In the genomic region with DNA sequence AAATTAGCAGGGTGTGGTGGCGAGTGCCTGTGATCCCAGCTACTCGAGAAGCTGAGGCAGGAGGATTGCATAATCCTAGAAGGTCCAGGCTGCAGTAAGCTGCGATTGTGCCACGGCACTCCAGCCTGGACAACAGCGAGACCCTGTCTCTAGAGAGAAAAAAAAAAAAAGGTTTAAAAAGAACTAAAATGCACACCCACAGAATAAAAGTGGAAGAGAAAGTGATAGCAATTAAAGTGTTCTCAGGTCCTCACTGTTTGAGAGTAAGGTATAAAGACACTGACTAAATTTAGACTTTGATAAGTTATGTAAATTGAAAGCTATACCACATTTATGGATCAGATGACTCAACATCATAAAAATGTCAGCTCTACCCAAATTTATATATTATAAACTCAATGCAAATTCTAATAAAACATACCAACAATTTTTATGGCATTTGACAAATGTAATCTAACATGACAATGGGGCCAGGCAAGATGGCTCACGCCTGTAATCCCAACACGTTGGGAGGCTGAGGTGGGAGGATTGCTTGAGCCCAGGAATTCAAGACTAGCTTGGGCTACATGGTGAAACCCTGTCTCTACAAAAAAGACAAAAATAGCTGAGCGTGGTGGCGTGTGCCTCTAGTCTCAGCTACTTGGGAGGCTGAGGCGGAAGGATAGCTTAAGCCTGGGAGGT, we compare ENCODE assay signal across 11 cellular contexts. TPM values are rescaled to one million over a fixed set of nuclear protein-coding genes. Genes with fewer than 3 reads are reported as not detected.
DNase-seq lines count a peak whose midpoint lies in the region; ATAC-seq lines count a peak whose summit lies in the region.
"Had no signal": no experiment of that assay in that cellular context is flagged by ENCODE, and none has a peak within 500 bp of the region (broad histone marks: within the 10 kb centered on the region; RNA-seq: fewer than 3 reads in every experiment).

No MANE protein-coding gene starts in this region.

- peak; percentile 31 for DNase-seq in activated CD4-positive, alpha-beta T cell treated with anti-CD3 and anti-CD28 coated beads for 36 hours
- DNase-seq in activated CD4-positive, alpha-beta T cell treated with anti-CD3 and anti-CD28 coated beads, Interleukin-2, amount 50 U/mL, for 4 hours, result no peak
- DNase-seq in NCI-H1048 (lab: John Stamatoyannopoulos, UW) (no peak), foreskin melanocyte (no peak)
- DNase-seq: ACHN had no signal

- CTCF ChIA-PET in activated CD4-positive, alpha-beta T cell treated with anti-CD3 and anti-CD28 coated beads for 36 hours (lab: Charles Lee), result interaction anchor here (0.8 to 2.2 kb wide), 7 partner anchors 9 to 172 kb away, joined by 3 to 8 read pairs (median 3); no protein-coding TSS in a partner anchor

- no peaks in the 10 kb centered on the region for H3K27me3 Mint-ChIP-seq in activated CD4-positive, alpha-beta T cell treated with anti-CD3 and anti-CD28 coated beads for 36 hours
- H3K27me3 Mint-ChIP-seq in stimulated activated memory B cell treated with anti-CD40 and anti-IgM and Interleukin-4, amounts not matched to agents 10 μg/mL and 1 μg/mL and 100 μg/mL, for 72 hours, result no peaks in the 10 kb centered on the region

- peaks cover 93% of the 10 kb centered on the region for H3K4me1 Mint-ChIP-seq in activated CD4-positive, alpha-beta T cell treated with anti-CD3 and anti-CD28 coated beads for 36 hours
- H3K4me1 Mint-ChIP-seq in stimulated activated memory B cell treated with anti-CD40 and anti-IgM and Interleukin-4, amounts not matched to agents 10 μg/mL and 1 μg/mL and 100 μg/mL, for 72 hours, result peaks cover 88% of the 10 kb centered on the region

- H3K36me3 Mint-ChIP-seq in activated CD4-positive, alpha-beta T cell treated with anti-CD3 and anti-CD28 coated beads for 36 hours (ENCODE audit: low read depth), result peaks cover 30% of the 10 kb centered on the region
- H3K36me3 Mint-ChIP-seq in stimulated activated memory B cell treated with anti-CD40 and anti-IgM and Interleukin-4, amounts not matched to agents 10 μg/mL and 1 μg/mL and 100 μg/mL, for 72 hours, result peaks cover 27% of the 10 kb centered on the region

- intact Hi-C loops in activated CD4-positive, alpha-beta T cell treated with anti-CD3 and anti-CD28 coated beads for 36 hours (cut with DNase I, micrococcal nuclease), result loop anchor here in 1 of 2 experiments (2.0 to 10.0 kb wide), 2 partner anchors 283 to 729 kb away; no protein-coding TSS in a partner anchor

- H3K9me3 Mint-ChIP-seq in activated CD4-positive, alpha-beta T cell treated with anti-CD3 and anti-CD28 coated beads for 36 hours (ENCODE audit: low read depth), result no peaks in the 10 kb centered on the region
- no peaks in the 10 kb centered on the region for H3K9me3 Mint-ChIP-seq in stimulated activated memory B cell treated with anti-CD40 and anti-IgM and Interleukin-4, amounts not matched to agents 10 μg/mL and 1 μg/mL and 100 μg/mL, for 72 hours

- ATAC-seq in activated CD4-positive, alpha-beta T cell treated with anti-CD3 and anti-CD28 coated beads for 36 hours, result peak; percentile 34
- ATAC-seq in HG03571 (IDR thresholded peaks at IDR 0.05; ENCODE audit: unreplicated experiment) (peak; percentile 27), HG03342 (IDR thresholded peaks at IDR 0.05; ENCODE audit: unreplicated experiment) (no peak)
- ATAC-seq in stimulated activated memory B cell treated with anti-CD40 and anti-IgM and Interleukin-4, amounts not matched to agents 10 μg/mL and 1 μg/mL and 100 μg/mL, for 72 hours, result peak; percentile 34

- POLR2A ChIA-PET in activated CD4-positive, alpha-beta T cell treated with anti-CD3 and anti-CD28 coated beads for 36 hours (lab: Charles Lee), result interaction anchor here (0.6 to 5.1 kb wide), 9 partner anchors 8 to 129 kb away, joined by 3 to 77 read pairs (median 6); no protein-coding TSS in a partner anchor

- peak overlapping the region; percentile 98 for H3K27ac Mint-ChIP-seq in activated CD4-positive, alpha-beta T cell treated with anti-CD3 and anti-CD28 coated beads for 36 hours
- peak overlapping the region; percentile 95 for H3K27ac Mint-ChIP-seq in stimulated activated memory B cell treated with anti-CD40 and anti-IgM and Interleukin-4, amounts not matched to agents 10 μg/mL and 1 μg/mL and 100 μg/mL, for 72 hours

- peak overlapping the region; percentile 60 for H3K27ac ChIP-seq in angular gyrus (ENCODE audit: low read depth, low read length)

- peak overlapping the region; percentile 54 for H3K4me3 Mint-ChIP-seq in activated CD4-positive, alpha-beta T cell treated with anti-CD3 and anti-CD28 coated beads for 36 hours
- peak overlapping the region; percentile 77 for H3K4me3 Mint-ChIP-seq in stimulated activated memory B cell treated with anti-CD40 and anti-IgM and Interleukin-4, amounts not matched to agents 10 μg/mL and 1 μg/mL and 100 μg/mL, for 72 hours

RNA-seq across cellular contexts. Expression of a gene that starts 11.8 kb away (rescaled TPM):
- 10 to 100 TPM; 47.7 to 48.3 TPM for total RNA-seq in activated CD4-positive, alpha-beta T cell treated with anti-CD3 and anti-CD28 coated beads for 36 hours

RNA-seq across cellular contexts. Expression of a gene that starts 39.9 kb away (rescaled TPM):
- not detected for total RNA-seq in activated CD4-positive, alpha-beta T cell treated with anti-CD3 and anti-CD28 coated beads for 36 hours
- total RNA-seq: LHCN-M2, subcutaneous adipose tissue had no signal

RNA-seq across cellular contexts. Expression of a gene that starts 53.7 kb away (rescaled TPM):
- total RNA-seq in activated CD4-positive, alpha-beta T cell treated with anti-CD3 and anti-CD28 coated beads for 36 hours, result not detected

RNA-seq across cellular contexts. Expression of a gene that starts 57.7 kb away (rescaled TPM):
- not detected for total RNA-seq in activated CD4-positive, alpha-beta T cell treated with anti-CD3 and anti-CD28 coated beads for 36 hours
- total RNA-seq: LHCN-M2 had no signal
